In genomic region chr1:228174482-228175315, GRCh38 we compare ENCODE assay signal across 8 cellular contexts. TPM values are rescaled to one million over a fixed set of nuclear protein-coding genes. Genes with fewer than 3 reads are reported as not detected.
DNase-seq lines count a peak whose midpoint lies in the region; ATAC-seq and TF ChIP-seq lines count a peak whose summit lies in the region.

No MANE protein-coding gene starts in this region.

- H3K36me3 Mint-ChIP-seq in T-helper 17 cell (ENCODE audit: low read depth), result no peaks in the 10 kb centered on the region

- no peaks in the 10 kb centered on the region for H3K27me3 Mint-ChIP-seq in T-helper 17 cell

- H3K4me3 Mint-ChIP-seq in T-helper 17 cell, result no peak overlapping the region

- no peak for TF ChIP-seq CTCF in GM12865 (IDR thresholded peaks at IDR 0.05; ENCODE audit: insufficient read depth, low read depth, low read length, missing control alignments)

- DNase-seq in AG20443 (ENCODE audit: low spot score), result peak; percentile 52
- DNase-seq in GM12865 (ENCODE audit: low read depth), result peak; percentile 50
- DNase-seq in T-helper 17 cell, result peak in 2 of 3 donors; percentile 49 to 51
- DNase-seq in iPS-NIHi7 (ENCODE audit: extremely low spot score), result peak; percentile 94
- DNase-seq in occipital lobe (lab: John Stamatoyannopoulos, UW), result no peak
- DNase-seq in NCI-H1436 (lab: John Stamatoyannopoulos, UW), result no peak

- H3K4me3 ChIP-seq in GM12865 (ENCODE audit: low read depth, low read length), result no peak overlapping the region

- H3K4me1 Mint-ChIP-seq in T-helper 17 cell, result peaks cover 8% of the 10 kb centered on the region

- ATAC-seq in T-helper 17 cell, result peak; percentile 70
- ATAC-seq in HG02571 (IDR thresholded peaks at IDR 0.05; ENCODE audit: unreplicated experiment), result no peak
- no peak for ATAC-seq in GM18909 (IDR thresholded peaks at IDR 0.05; ENCODE audit: poor library complexity, unreplicated experiment)

- H3K27ac Mint-ChIP-seq in T-helper 17 cell, result peak overlapping the region; percentile 39

- H3K9me3 ChIP-seq in T-helper 17 cell (ENCODE audit: control insufficient read depth, low read length, poor library complexity, severe bottlenecking), result no peaks in the 10 kb centered on the region

RNA-seq across cellular contexts. Expression of gene IBA57, which starts 9.1 kb away (rescaled TPM):
- total RNA-seq in T-helper 17 cell, result 10 to 100 TPM; 16.3 to 18.2 TPM
- 4.2 TPM for total RNA-seq in occipital lobe

RNA-seq across cellular contexts. Expression of gene GJC2, which starts 25.0 kb away (rescaled TPM):
- total RNA-seq in T-helper 17 cell (1 to 10 TPM in 1 of 2 donors, under 1 TPM in 1; 0.94 to 1.9 TPM), occipital lobe (1.1 TPM)

RNA-seq across cellular contexts. Expression of gene OBSCN, which starts 33.1 kb away (rescaled TPM):
- 10 to 100 TPM; 23.1 to 34.2 TPM for total RNA-seq in T-helper 17 cell
- total RNA-seq in occipital lobe, result 42.4 TPM

RNA-seq across cellular contexts. Expression of gene GUK1, which starts 34.6 kb away (rescaled TPM):
- 100 to 1,000 TPM; 233 to 245 TPM for total RNA-seq in T-helper 17 cell
- 91.6 TPM for total RNA-seq in occipital lobe

Comparison
In these comparisons a context has a peak if more than half of its experiments do, and no peak if none do; other contexts are left out.
1. DNase-seq: peak in AG20443 (single experiment), GM12865 (single experiment), T-helper 17 cell (2 of 3) and iPS-NIHi7 (single experiment); none in occipital lobe (single experiment) and NCI-H1436 (single experiment).